In the genomic region with DNA sequence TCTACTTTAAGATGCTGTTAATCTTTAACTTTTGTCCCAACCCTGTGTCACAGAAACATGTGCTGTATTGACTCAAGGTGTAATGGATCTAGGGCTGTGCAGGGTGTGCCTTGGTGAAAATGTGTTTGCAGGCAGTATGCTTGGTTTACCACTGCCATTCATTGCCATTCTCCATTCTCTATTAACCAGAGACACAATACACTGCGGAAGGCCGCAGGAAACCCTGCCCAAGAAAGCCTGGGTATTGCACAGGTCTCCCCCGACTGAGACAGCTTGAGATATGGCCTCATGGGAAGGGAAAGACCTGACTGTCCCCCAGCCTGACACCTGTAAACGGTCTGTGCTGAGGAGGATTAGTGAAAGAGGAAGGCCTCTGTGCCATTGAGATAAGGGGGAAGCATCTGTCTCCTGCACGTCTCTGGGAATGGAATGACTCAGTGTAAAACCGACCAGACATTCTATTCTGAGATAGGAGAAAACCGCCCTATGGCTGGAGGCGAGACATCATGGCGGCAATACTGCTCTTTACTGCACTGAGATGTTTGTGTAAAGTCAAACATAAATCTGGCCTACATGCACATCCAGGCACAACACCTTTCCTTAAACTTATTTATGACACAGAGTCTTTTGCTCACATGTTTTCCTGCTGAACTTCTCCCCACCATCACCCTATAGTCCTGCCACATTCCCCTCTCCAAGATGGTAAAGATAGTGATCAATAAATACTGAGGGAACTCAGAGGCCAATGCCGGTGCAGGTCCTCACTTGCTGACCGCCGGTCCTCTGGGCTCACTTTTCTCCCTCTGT, we compare ENCODE assay signal across 11 cellular contexts. TPM values are rescaled to one million over a fixed set of nuclear protein-coding genes. Genes with fewer than 3 reads are reported as not detected.
DNase-seq lines count a peak whose midpoint lies in the region; ATAC-seq and TF ChIP-seq lines count a peak whose summit lies in the region.
"Had no signal": no experiment of that assay in that cellular context is flagged by ENCODE, and none has a peak within 500 bp of the region (broad histone marks: within the 10 kb centered on the region; RNA-seq: fewer than 3 reads in every experiment).

No MANE protein-coding gene starts in this region.

- peaks cover 9% of the 10 kb centered on the region; the same call in 1 of the 2 replicates for H3K79me2 ChIP-seq in GM23248 (ENCODE audit: insufficient read depth)

- H3K4me1 ChIP-seq in cardiac muscle cell (ENCODE audit: low read depth) (no peaks in the 10 kb centered on the region), upper lobe of right lung (peaks cover 4% of the 10 kb centered on the region), adrenal gland (replicated peaks in 1 of 2) (no peaks in the 10 kb centered on the region), GM23248 (ENCODE audit: insufficient read depth) (no peaks in the 10 kb centered on the region)

- H3K36me3 ChIP-seq in cardiac muscle cell (no peaks in the 10 kb centered on the region), upper lobe of right lung (no peaks in the 10 kb centered on the region), adrenal gland (replicated peaks in 1 of 2) (no peaks in the 10 kb centered on the region), GM23248 (ENCODE audit: low read depth) (no peaks in the 10 kb centered on the region)

- DNase-seq in cardiac muscle cell (ENCODE audit: low read depth in 1 of 2, low spot score in 1 of 2) = peak in 1 of 2 donors; percentile 10
- DNase-seq in Right ventricle myocardium superior = no peak
- DNase-seq in left kidney (ENCODE audit: low read depth, low spot score) = peak; percentile 51
- no peak for DNase-seq in upper lobe of right lung
- DNase-seq in COR-L47 (lab: John Stamatoyannopoulos, UW) = no peak
- DNase-seq in adrenal gland = no peak
- no peak for DNase-seq in GM23248
- DNase-seq: activated CD8-positive, alpha-beta T cell treated with anti-CD3 and anti-CD28 coated beads, Interleukin-2, amount 10 ng/mL, durations not matched to agents 7 days and 5 days; NCI-H1436 treated with DMSO at 0.1 percent for 48 hours; T-helper 1 cell had no signal

- H2AFZ ChIP-seq in GM23248 = no peak overlapping the region

- H3K9ac ChIP-seq in GM23248 = no peak overlapping the region

- H3K27ac ChIP-seq in cardiac muscle cell = peak overlapping the region; percentile 15
- peak overlapping the region; percentile 100 for H3K27ac ChIP-seq in VCaP
- H3K27ac ChIP-seq in upper lobe of right lung = peak overlapping the region; percentile 58
- H3K27ac ChIP-seq in adrenal gland = no peak overlapping the region
- no peak overlapping the region for H3K27ac ChIP-seq in GM23248

- no peaks in the 10 kb centered on the region for H3K9me3 ChIP-seq in cardiac muscle cell (ENCODE audit: low read depth)
- no peaks in the 10 kb centered on the region for H3K9me3 ChIP-seq in upper lobe of right lung
- no peaks in the 10 kb centered on the region for H3K9me3 ChIP-seq in adrenal gland (replicated peaks in 1 of 3)
- no peaks in the 10 kb centered on the region for H3K9me3 ChIP-seq in GM23248 (ENCODE audit: low read depth)

- in situ Hi-C loops in GM23248 (cut with MboI) = no loop called here

- WGBS in adrenal gland, 4 donors = 72 to 80% (median 74%) methylated on average over 12 of the region's 12 CpGs
- WGBS in GM23248 (ENCODE audit: low coverage in 1 of 2, low lambda C conversion rate in 2 of 2, missing lambda C conversion rate in 2 of 2), 2 experiments = 97 to 98% methylated on average over 12 of the region's 12 CpGs

- H3K4me3 ChIP-seq in cardiac muscle cell = no peak overlapping the region
- no peak overlapping the region for H3K4me3 ChIP-seq in upper lobe of right lung
- H3K4me3 ChIP-seq in adrenal gland = no peak overlapping the region
- no peak overlapping the region for H3K4me3 ChIP-seq in GM23248

- no peaks in the 10 kb centered on the region for H3F3A ChIP-seq in GM23248 (ENCODE audit: insufficient read depth)

- no peak overlapping the region for H3K4me2 ChIP-seq in GM23248 (ENCODE audit: unreplicated experiment)

- no peak for ATAC-seq in Right ventricle myocardium superior (ENCODE audit: poor library complexity)
- ATAC-seq in upper lobe of right lung = peak; percentile 69
- ATAC-seq: activated CD8-positive, alpha-beta T cell treated with anti-CD3 and anti-CD28 coated beads, Interleukin-2, amount 10 ng/mL, durations not matched to agents 7 days and 5 days had no signal

- no peak for TF ChIP-seq POLR2A in adrenal gland (IDR thresholded peaks at IDR 0.05)

- no peaks in the 10 kb centered on the region for H3K9me2 ChIP-seq in GM23248 (ENCODE audit: insufficient read depth)

- no peak for TF ChIP-seq CTCF in cardiac muscle cell (IDR thresholded peaks at IDR 0.05; ENCODE audit: low read depth, low read length)
- TF ChIP-seq CTCF in VCaP (conservative IDR thresholded peaks at IDR 0.05) = no peak
- TF ChIP-seq CTCF in upper lobe of right lung (IDR thresholded peaks at IDR 0.05) = no peak
- no peak for TF ChIP-seq CTCF in adrenal gland (IDR thresholded peaks at IDR 0.05)

- H4K20me1 ChIP-seq in GM23248 (ENCODE audit: insufficient read depth) = no peaks in the 10 kb centered on the region

- intact Hi-C loops in Right ventricle myocardium superior (cut with DNase I) (no loop called here), upper lobe of right lung (cut with DNase I) (no loop called here), adrenal gland (cut with DNase I) (no loop called here)

- H3K27me3 ChIP-seq in cardiac muscle cell (no peaks in the 10 kb centered on the region), upper lobe of right lung (no peaks in the 10 kb centered on the region), adrenal gland (no peaks in the 10 kb centered on the region), GM23248 (replicated peaks; ENCODE audit: insufficient read depth) (no peaks in the 10 kb centered on the region)

RNA-seq across cellular contexts. Expression of a gene that starts 13.1 kb away (rescaled TPM):
- total RNA-seq in cardiac muscle cell (1.1 and 7.3 TPM in 2 replicates), Right ventricle myocardium superior (1.7 TPM), upper lobe of right lung (9.1 TPM), adrenal gland (1 to 10 TPM; 2.2 to 9.0 (median 4.8) TPM)
- polyA plus RNA-seq in cardiac muscle cell (1.1 and 2.0 TPM in 2 replicates), adrenal gland (1 to 10 TPM; 2.6 to 4.7 (median 4.0) TPM), GM23248 (2016; fragmentation: Nextera tagmentation; extraction: Ambion mirVana) (1.4 and 1.6 TPM in 2 replicates)
- total RNA-seq in GM23248 (2014; rRNA removed; shearing (Covaris generic)) = 0.76 and 5.1 TPM in 2 replicates

RNA-seq across cellular contexts. Expression of a gene that starts 26.3 kb away (rescaled TPM):
- total RNA-seq in cardiac muscle cell (11.7 TPM in 2 replicates), Right ventricle myocardium superior (4.7 TPM), upper lobe of right lung (9.8 TPM), adrenal gland (10 to 100 TPM in 5 of 8 donors, 1 to 10 TPM in 3; 4.2 to 29.3 (median 12.6) TPM)
- polyA plus RNA-seq in cardiac muscle cell (7.0 and 8.6 TPM in 2 replicates), adrenal gland (10 to 100 TPM in 1 of 3 donors, 1 to 10 TPM in 2; 2.3 to 13.1 (median 4.3) TPM), GM23248 (2016; fragmentation: Nextera tagmentation; extraction: Ambion mirVana) (4.3 and 4.7 TPM in 2 replicates)
- total RNA-seq in GM23248 (2014; rRNA removed; shearing (Covaris generic)) = 3.0 and 6.7 TPM in 2 replicates

RNA-seq across cellular contexts. Expression of a gene that starts 38.9 kb away (rescaled TPM):
- total RNA-seq in cardiac muscle cell = 55.0 and 56.3 TPM in 2 replicates
- 17.8 and 19.7 TPM in 2 replicates for polyA plus RNA-seq in cardiac muscle cell
- total RNA-seq in Right ventricle myocardium superior = 7.7 TPM
- 19.0 TPM for total RNA-seq in upper lobe of right lung
- 10 to 100 TPM in 5 of 8 donors, 1 to 10 TPM in 3; 6.5 to 21.3 (median 12.5) TPM for total RNA-seq in adrenal gland
- polyA plus RNA-seq in adrenal gland = 10 to 100 TPM in 1 of 3 donors, 1 to 10 TPM in 2; 4.0 to 11.6 (median 8.1) TPM
- total RNA-seq in GM23248 (2014; rRNA removed; shearing (Covaris generic)) = 3.8 and 16.4 TPM in 2 replicates
- polyA plus RNA-seq in GM23248 (2016; fragmentation: Nextera tagmentation; extraction: Ambion mirVana) = 4.3 and 5.3 TPM in 2 replicates

Comparison
In these comparisons a context has a peak if more than half of its experiments do, and no peak if none do; other contexts are left out.
1. H3K27ac ChIP-seq: peak in cardiac muscle cell (single experiment), VCaP (single experiment) and upper lobe of right lung (single experiment); none in adrenal gland (0 of 5) and GM23248 (single experiment).